ENCODE assay signal across 20 cellular contexts in genomic region chr2:120541553-120541932, GRCh38.
DNase-seq lines count a peak whose midpoint lies in the region; ATAC-seq and TF ChIP-seq lines count a peak whose summit lies in the region.
"Had no signal": no experiment of that assay in that cellular context is flagged by ENCODE, and none has a peak within 500 bp of the region (broad histone marks: within the 10 kb centered on the region; RNA-seq: fewer than 3 reads in every experiment).

No MANE protein-coding gene starts in this region.

- no peak overlapping the region for H3K4me3 Mint-ChIP-seq in chondrocyte (ENCODE audit: unreplicated experiment)
- no peak overlapping the region for H3K4me3 Mint-ChIP-seq in activated naive CD8-positive, alpha-beta T cell treated with anti-CD3 and anti-CD28 coated beads, Interleukin-2, amount 50 U/mL, for 24 hours
- H3K4me3 Mint-ChIP-seq: activated CD4-positive, alpha-beta memory T cell treated with anti-CD3 and anti-CD28 coated beads, Interleukin-2, amount 10 ng/mL, durations not matched to agents 7 days and 5 days; stimulated activated effector memory CD8-positive, alpha-beta T cell treated with anti-CD3 and anti-CD28 coated beads, Interleukin-12 subunit alpha, Interleukin-12 subunit beta, amount 100 ng/mL, for 72 hours had no signal

- TF ChIP-seq CTCF in chondrocyte (IDR thresholded peaks at IDR 0.05) = no peak

- no peak overlapping the region for H3K27ac Mint-ChIP-seq in chondrocyte (ENCODE audit: unreplicated experiment)
- no peak overlapping the region for H3K27ac Mint-ChIP-seq in activated naive CD8-positive, alpha-beta T cell treated with anti-CD3 and anti-CD28 coated beads, Interleukin-2, amount 50 U/mL, for 24 hours
- H3K27ac Mint-ChIP-seq: activated CD4-positive, alpha-beta memory T cell treated with anti-CD3 and anti-CD28 coated beads, Interleukin-2, amount 10 ng/mL, durations not matched to agents 7 days and 5 days; stimulated activated effector memory CD8-positive, alpha-beta T cell treated with anti-CD3 and anti-CD28 coated beads, Interleukin-12 subunit alpha, Interleukin-12 subunit beta, amount 100 ng/mL, for 72 hours had no signal

- H4K8ac ChIP-seq in trophoblast cell (ENCODE audit: low read depth, low read length) = no peak overlapping the region

- no peak overlapping the region for H3K4me3 ChIP-seq in right cardiac atrium (ENCODE audit: low read length)
- no peak overlapping the region for H3K4me3 ChIP-seq in trophoblast cell (ENCODE audit: low read depth, low read length)
- H3K4me3 ChIP-seq: breast epithelium, skin epidermis had no signal

- peak overlapping the region; percentile 22 for H3K14ac ChIP-seq in trophoblast cell (ENCODE audit: low read length)

- ATAC-seq in right cardiac atrium (no peak), Right ventricle myocardium superior (ENCODE audit: poor library complexity) (no peak)
- no peak for ATAC-seq in activated naive CD8-positive, alpha-beta T cell treated with anti-CD3 and anti-CD28 coated beads, Interleukin-2, amount 50 U/mL, for 24 hours

- peaks cover 52% of the 10 kb centered on the region for H3K4me1 Mint-ChIP-seq in chondrocyte (ENCODE audit: low read depth)
- H3K4me1 Mint-ChIP-seq in activated naive CD8-positive, alpha-beta T cell treated with anti-CD3 and anti-CD28 coated beads, Interleukin-2, amount 50 U/mL, for 24 hours = peaks cover 2% of the 10 kb centered on the region
- H3K4me1 Mint-ChIP-seq: activated CD4-positive, alpha-beta memory T cell treated with anti-CD3 and anti-CD28 coated beads, Interleukin-2, amount 10 ng/mL, durations not matched to agents 7 days and 5 days; stimulated activated effector memory CD8-positive, alpha-beta T cell treated with anti-CD3 and anti-CD28 coated beads, Interleukin-12 subunit alpha, Interleukin-12 subunit beta, amount 100 ng/mL, for 72 hours had no signal

- no peaks in the 10 kb centered on the region for H3K36me3 Mint-ChIP-seq in chondrocyte (ENCODE audit: low read depth)
- no peaks in the 10 kb centered on the region for H3K36me3 Mint-ChIP-seq in activated naive CD8-positive, alpha-beta T cell treated with anti-CD3 and anti-CD28 coated beads, Interleukin-2, amount 50 U/mL, for 24 hours (ENCODE audit: low read depth)
- H3K36me3 Mint-ChIP-seq: stimulated activated effector memory CD8-positive, alpha-beta T cell treated with anti-CD3 and anti-CD28 coated beads, Interleukin-12 subunit alpha, Interleukin-12 subunit beta, amount 100 ng/mL, for 72 hours had no signal

- H3K36me3 ChIP-seq in trophoblast cell (ENCODE audit: control insufficient read depth in 1 of 2, insufficient read depth in 2 of 2, low read length in 2 of 2) = no peaks in the 10 kb centered on the region
- H3K36me3 ChIP-seq: breast epithelium had no signal

- peaks cover 2% of the 10 kb centered on the region for H3K79me1 ChIP-seq in trophoblast cell (ENCODE audit: low read length)

- H3K27ac ChIP-seq in right cardiac atrium (ENCODE audit: low read length) = no peak overlapping the region
- H3K27ac ChIP-seq in trophoblast cell (ENCODE audit: low read depth, low read length) = no peak overlapping the region
- H3K27ac ChIP-seq: breast epithelium had no signal

- no peaks in the 10 kb centered on the region for H3K27me3 Mint-ChIP-seq in chondrocyte (ENCODE audit: low read depth)
- H3K27me3 Mint-ChIP-seq in activated naive CD8-positive, alpha-beta T cell treated with anti-CD3 and anti-CD28 coated beads, Interleukin-2, amount 50 U/mL, for 24 hours = peaks cover 3% of the 10 kb centered on the region

- no peaks in the 10 kb centered on the region for H3K9me3 ChIP-seq in right cardiac atrium (ENCODE audit: control insufficient read depth, low read length)
- H3K9me3 ChIP-seq in trophoblast cell (ENCODE audit: insufficient read depth, low read depth, low read length) = no peaks in the 10 kb centered on the region
- H3K9me3 ChIP-seq: breast epithelium had no signal

- no peak overlapping the region for H2BK5ac ChIP-seq in trophoblast cell (ENCODE audit: low read depth, low read length, poor library complexity)

- H3K9me3 Mint-ChIP-seq in chondrocyte (ENCODE audit: low read depth) = no peaks in the 10 kb centered on the region
- H3K9me3 Mint-ChIP-seq in activated naive CD8-positive, alpha-beta T cell treated with anti-CD3 and anti-CD28 coated beads, Interleukin-2, amount 50 U/mL, for 24 hours = no peaks in the 10 kb centered on the region
- H3K9me3 Mint-ChIP-seq: activated CD4-positive, alpha-beta memory T cell treated with anti-CD3 and anti-CD28 coated beads, Interleukin-2, amount 10 ng/mL, durations not matched to agents 7 days and 5 days; stimulated activated effector memory CD8-positive, alpha-beta T cell treated with anti-CD3 and anti-CD28 coated beads, Interleukin-12 subunit alpha, Interleukin-12 subunit beta, amount 100 ng/mL, for 72 hours had no signal

- H3K4me1 ChIP-seq in right cardiac atrium (ENCODE audit: control insufficient read depth, insufficient read depth, low read length) = peaks cover 3% of the 10 kb centered on the region
- H3K4me1 ChIP-seq in trophoblast cell (ENCODE audit: control insufficient read depth in 1 of 2, insufficient read depth in 2 of 2, low read length in 2 of 2) = peaks cover 16 to 29% of the 10 kb centered on the region in 2 experiments

- H3K9ac ChIP-seq in trophoblast cell (ENCODE audit: low read length) = no peak overlapping the region

- no peak overlapping the region for H3K18ac ChIP-seq in trophoblast cell (ENCODE audit: low read length)

- DNase-seq in right cardiac atrium (peak in 2 of 3 donors; percentile 27 to 39), Right ventricle myocardium superior (no peak), chondrocyte (ENCODE audit: low spot score) (peak; percentile 86), trophoblast cell (no peak), DMS 273 (lab: John Stamatoyannopoulos, UW; ENCODE audit: unreplicated experiment) (no peak), cerebellar nuclear complex (lab: John Stamatoyannopoulos, UW) (no peak), COR-L47 (lab: John Stamatoyannopoulos, UW) (no peak)
- DNase-seq in activated naive CD8-positive, alpha-beta T cell treated with anti-CD3 and anti-CD28 coated beads, Interleukin-2, amount 50 U/mL, for 24 hours = no peak
- DNase-seq: activated CD4-positive, alpha-beta memory T cell treated with anti-CD3 and anti-CD28 coated beads, Interleukin-2, amount 10 ng/mL, durations not matched to agents 7 days and 5 days; activated effector memory CD4-positive, alpha-beta T cell treated with anti-CD3 and anti-CD28 coated beads, Interleukin-2, amount 50 U/mL, for 16 hours; C1 segment of cervical spinal cord; cortex of kidney; Karpas-422; NCI-H1092 treated with DMSO at 0.1 percent for 48 hours; NCI-H1930; NCI-H774; stimulated activated CD4-positive, alpha-beta T cell treated with anti-CD3 and anti-CD28 coated beads, Interleukin-1b, Interleukin-23, amount 100 ng/mL, for 48 hours had no signal

- H3K4me2 ChIP-seq in trophoblast cell (ENCODE audit: low read length) = no peak overlapping the region

- H3K23ac ChIP-seq in trophoblast cell (ENCODE audit: low read length) = no peak overlapping the region

- no peak overlapping the region for H2AK5ac ChIP-seq in trophoblast cell (ENCODE audit: low read length)

- no peaks in the 10 kb centered on the region for H3K27me3 ChIP-seq in right cardiac atrium (ENCODE audit: control insufficient read depth, insufficient read depth)
- H3K27me3 ChIP-seq in trophoblast cell (ENCODE audit: insufficient read depth, low read length) = no peaks in the 10 kb centered on the region
- H3K27me3 ChIP-seq: breast epithelium had no signal

- H2BK120ac ChIP-seq in trophoblast cell (ENCODE audit: insufficient read depth, low read length, poor library complexity) = no peak overlapping the region

- H3K4ac ChIP-seq in trophoblast cell (ENCODE audit: low read depth, low read length) = no peak overlapping the region

- no peaks in the 10 kb centered on the region for H3K79me2 ChIP-seq in trophoblast cell (ENCODE audit: control insufficient read depth, insufficient read depth, low read length, poor library complexity)

- intact Hi-C loops in right cardiac atrium (cut with DNase I) = loop anchor here in 1 of 4 donors (10.0 kb wide), 1 partner anchor 133 kb away; no protein-coding TSS in a partner anchor
- intact Hi-C loops in Right ventricle myocardium superior (cut with DNase I) = no loop called here

- H4K12ac ChIP-seq in trophoblast cell (ENCODE audit: low read depth, low read length) = no peak overlapping the region

- WGBS in right cardiac atrium = 95% methylated on average over 7 of the region's 7 CpGs
- WGBS in trophoblast cell (ENCODE audit: extremely low coverage, insufficient coverage, insufficient read length) = no CpG with 5 or more reads among the region's 7 CpGs

- H2BK12ac ChIP-seq in trophoblast cell (ENCODE audit: low read length) = no peak overlapping the region

- H2AFZ ChIP-seq in trophoblast cell (ENCODE audit: insufficient read depth, low read length, poor library complexity) = no peak overlapping the region

- peak overlapping the region; percentile 0 for H4K91ac ChIP-seq in trophoblast cell (ENCODE audit: low read depth, low read length)

Comparison
In these comparisons a context has a peak if more than half of its experiments do, and no peak if none do; other contexts are left out.
1. DNase-seq: peak in right cardiac atrium (2 of 3) and chondrocyte (single experiment); none in Right ventricle myocardium superior (single experiment), trophoblast cell (0 of 2), activated naive CD8-positive, alpha-beta T cell treated with anti-CD3 and anti-CD28 coated beads, Interleukin-2, amount 50 U/mL, for 24 hours (single experiment), DMS 273 (single experiment), cerebellar nuclear complex (0 of 2) and COR-L47 (single experiment).